In the genomic region with DNA sequence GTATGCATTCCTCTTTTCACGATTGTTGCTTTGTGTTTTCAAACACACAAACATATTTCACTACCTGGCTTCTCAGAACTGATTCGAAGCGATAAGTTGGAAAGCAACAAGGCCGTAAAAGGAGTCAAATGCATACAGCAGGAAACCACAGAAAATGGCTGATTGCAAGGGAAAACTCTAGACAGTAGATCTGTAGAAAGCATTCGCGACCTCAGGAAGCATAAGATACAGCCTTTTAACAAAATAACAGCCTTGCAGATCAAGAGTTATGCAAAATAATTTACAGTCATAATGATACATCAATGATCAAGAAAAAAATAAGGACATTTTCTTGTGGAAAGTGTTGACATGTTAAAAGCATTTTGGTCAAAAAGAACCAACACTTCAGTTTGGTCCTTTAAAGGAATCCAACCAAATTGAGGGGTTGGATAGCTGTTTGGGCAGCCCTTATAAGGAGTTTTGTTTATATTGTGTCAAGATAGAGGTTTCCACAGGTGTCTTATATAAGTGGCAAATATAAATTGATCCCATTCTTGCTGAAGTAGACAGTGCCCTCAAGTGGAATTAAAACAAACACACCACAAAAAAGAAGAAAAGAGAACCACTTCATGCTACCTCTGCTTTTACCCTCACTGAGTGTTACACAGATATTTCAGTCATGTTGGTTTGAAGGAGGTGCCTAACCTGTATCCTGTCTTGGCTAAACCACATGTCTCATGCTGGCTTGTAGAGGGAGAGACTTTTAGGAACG, we compare ENCODE assay signal across 8 cellular contexts. TPM values are rescaled to one million over a fixed set of nuclear protein-coding genes. Genes with fewer than 3 reads are reported as not detected.
A peak's percentile ranks its signal among the peaks of the same experiment; 100 is the strongest.
DNase-seq lines count a peak whose midpoint lies in the region; ATAC-seq, FAIRE-seq and TF ChIP-seq lines count a peak whose summit lies in the region.

No MANE protein-coding gene starts in this region.

- peaks cover 66% of the 10 kb centered on the region for H3K4me1 Mint-ChIP-seq in activated CD4-positive, alpha-beta T cell treated with anti-CD3 and anti-CD28 coated beads for 36 hours

- peaks cover 47% of the 10 kb centered on the region for H3K36me3 Mint-ChIP-seq in activated CD4-positive, alpha-beta T cell treated with anti-CD3 and anti-CD28 coated beads for 36 hours (ENCODE audit: low read depth)

- H3K9me3 Mint-ChIP-seq in activated CD4-positive, alpha-beta T cell treated with anti-CD3 and anti-CD28 coated beads for 36 hours (ENCODE audit: low read depth), result no peaks in the 10 kb centered on the region

- no peak for DNase-seq in activated CD4-positive, alpha-beta T cell treated with anti-CD3 and anti-CD28 coated beads for 36 hours
- no peak for DNase-seq in activated CD4-positive, alpha-beta T cell treated with anti-CD3 and anti-CD28 coated beads, Interleukin-2, amount 50 U/mL, for 1 hour
- DNase-seq in H54 (ENCODE audit: insufficient read length, low spot score) (no peak), NCI-H345 (lab: John Stamatoyannopoulos, UW) (peak; percentile 30), T47D (ENCODE audit: low read depth in 1 of 2, low spot score in 1 of 2) (peak; percentile 17 to 61), midbrain (lab: John Stamatoyannopoulos, UW) (peak; percentile 48), urothelium cell line (ENCODE audit: low spot score) (no peak), COLO829 (ENCODE audit: low spot score) (no peak)

- peak; percentile 74 for ATAC-seq in activated CD4-positive, alpha-beta T cell treated with anti-CD3 and anti-CD28 coated beads for 36 hours

- FAIRE-seq in H54 (lab: Jason Lieb, UNC), result peak; percentile 65
- no peak for FAIRE-seq in urothelium cell line (lab: Jason Lieb, UNC)

- in situ Hi-C loops in T47D (cut with HindIII; ENCODE audit: low pct_unique_long_range_greater_than_20kb, low sequenced_read_pairs), result no loop called here

- H3K27ac Mint-ChIP-seq in activated CD4-positive, alpha-beta T cell treated with anti-CD3 and anti-CD28 coated beads for 36 hours, result peak overlapping the region; percentile 88

- POLR2A ChIA-PET in activated CD4-positive, alpha-beta T cell treated with anti-CD3 and anti-CD28 coated beads for 36 hours (lab: Charles Lee), result interaction anchor here (1.4 kb wide), 1 partner anchor 81 kb away, joined by 5 read pairs; no protein-coding TSS in a partner anchor

- peak overlapping the region; percentile 68 for H3K4me3 Mint-ChIP-seq in activated CD4-positive, alpha-beta T cell treated with anti-CD3 and anti-CD28 coated beads for 36 hours

- CTCF ChIA-PET in activated CD4-positive, alpha-beta T cell treated with anti-CD3 and anti-CD28 coated beads for 36 hours (lab: Charles Lee), result interaction anchor here (0.6 to 10.7 kb wide), 25 partner anchors 10 to 722 kb away, joined by 3 to 298 read pairs (median 4); a partner anchor contains a TSS

- intact Hi-C loops in activated CD4-positive, alpha-beta T cell treated with anti-CD3 and anti-CD28 coated beads for 36 hours (cut with DNase I, micrococcal nuclease), result loop anchor here (1.0 to 10.0 kb wide), 13 partner anchors 59 to 723 kb away; a partner anchor contains a TSS

- no peak for TF ChIP-seq POLR2A in H54 (IDR thresholded peaks at IDR 0.05; ENCODE audit: low read depth, low read length)

- no peaks in the 10 kb centered on the region for H3K27me3 Mint-ChIP-seq in activated CD4-positive, alpha-beta T cell treated with anti-CD3 and anti-CD28 coated beads for 36 hours

RNA-seq across cellular contexts. Expression of a gene that starts 5.5 kb away (rescaled TPM):
- 10 to 100 TPM; 72.4 to 92.8 TPM for total RNA-seq in activated CD4-positive, alpha-beta T cell treated with anti-CD3 and anti-CD28 coated beads for 36 hours

RNA-seq across cellular contexts. Expression of a gene that starts 54.0 kb away (rescaled TPM):
- total RNA-seq in activated CD4-positive, alpha-beta T cell treated with anti-CD3 and anti-CD28 coated beads for 36 hours, result 1 to 10 TPM; 6.6 to 9.3 TPM

Comparison
In these comparisons a context has a peak if more than half of its experiments do, and no peak if none do; other contexts are left out.
1. DNase-seq: peak in NCI-H345 (single experiment), T47D (2 of 2) and midbrain (single experiment); none in activated CD4-positive, alpha-beta T cell treated with anti-CD3 and anti-CD28 coated beads for 36 hours (single experiment), activated CD4-positive, alpha-beta T cell treated with anti-CD3 and anti-CD28 coated beads, Interleukin-2, amount 50 U/mL, for 1 hour (single experiment), H54 (single experiment), urothelium cell line (single experiment) and COLO829 (single experiment).